Comparison of ENCODE assay signal across 8 cellular contexts in the genomic region with DNA sequence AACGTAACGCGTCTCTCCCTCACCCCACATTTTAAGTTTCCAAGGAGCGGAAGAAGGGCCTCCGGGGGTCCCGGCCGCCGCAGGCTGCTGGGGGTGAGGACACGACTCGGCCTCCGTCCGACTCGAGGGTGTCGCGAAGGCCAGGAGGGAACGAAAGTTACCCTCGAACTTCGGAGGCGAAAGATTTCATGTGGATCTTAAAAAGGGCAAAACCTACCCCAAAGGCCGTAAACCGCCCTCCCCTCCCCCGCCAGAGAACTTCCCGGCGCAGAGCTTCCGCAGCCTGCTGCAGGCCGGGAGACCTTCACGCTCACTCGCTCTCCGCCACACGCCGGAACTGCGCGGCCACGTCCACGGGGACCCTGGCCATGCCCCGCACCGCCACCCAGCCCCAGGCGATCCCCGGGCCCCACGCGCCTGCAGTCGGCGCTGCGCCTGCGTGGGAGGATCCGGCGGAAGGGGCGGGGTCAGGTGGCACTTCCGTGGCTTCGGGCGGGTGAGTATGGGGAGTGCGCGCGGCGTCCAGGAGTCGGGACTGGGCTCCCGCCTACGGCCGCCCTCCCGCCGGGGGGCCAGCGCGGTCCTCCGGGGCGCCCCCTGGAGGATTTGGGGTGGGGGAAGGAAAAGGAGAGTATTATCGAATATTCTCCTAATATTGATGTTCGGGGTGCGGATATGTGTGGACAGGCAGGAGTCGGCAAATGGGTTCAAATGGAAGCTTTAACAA. TPM values are rescaled to one million over a fixed set of nuclear protein-coding genes. Genes with fewer than 3 reads are reported as not detected.
DNase-seq lines count a peak whose midpoint lies in the region; ATAC-seq, FAIRE-seq and TF ChIP-seq lines count a peak whose summit lies in the region.

Gene MMAA (plus strand): TSS at position 474 of the 727 bp plus-strand sequence. CDS start 19,755 bp downstream, outside the sequence.

- peak within 1 kb of the TSS; percentile 54 for H3K4me2 ChIP-seq in neuronal stem cell (ENCODE audit: insufficient read depth, low read length, poor library complexity, severe bottlenecking)

- H3K9me3 ChIP-seq in neuronal stem cell (replicated peaks in 1 of 2; ENCODE audit: control insufficient read depth in 2 of 2, insufficient read depth in 1 of 2, low read depth in 1 of 2, low read length in 2 of 2), result peaks cover 0 to 12% of the 10 kb centered on the region in 2 donors

- DNase-seq in H54 (ENCODE audit: insufficient read length, low spot score), result peak; percentile 83
- DNase-seq in LoVo (ENCODE audit: low spot score), result peak; percentile 94
- peak; percentile 7 for DNase-seq in SIG-M5 (lab: John Stamatoyannopoulos, UW)
- peak; percentile 93 for DNase-seq in activated gamma-delta T cell treated with anti-CD3 and anti-CD28 coated beads, Interleukin-2, amount 50 U/mL, for 16 hours (ENCODE audit: low read depth)
- DNase-seq in foreskin keratinocyte, result peak; percentile 66 to 84
- peak; percentile 79 for DNase-seq in neuronal stem cell (ENCODE audit: low spot score)
- peak; percentile 42 to 97 (median 89) for DNase-seq in substantia nigra (lab: John Stamatoyannopoulos, UW)

- H3K4me3 ChIP-seq in neuronal stem cell (ENCODE audit: low read length in 2 of 2), result peak within 1 kb of the TSS; percentile 89 to 100

- TF ChIP-seq CTCF in foreskin keratinocyte (conservative IDR thresholded peaks at IDR 0.05), result peak; percentile 81

- peak within 1 kb of the TSS; percentile 98 for H3K18ac ChIP-seq in neuronal stem cell (ENCODE audit: low read length)

- H3K27ac ChIP-seq in foreskin keratinocyte, result peak within 1 kb of the TSS; percentile 95
- peak within 1 kb of the TSS; percentile 58 for H3K27ac ChIP-seq in neuronal stem cell (replicated peaks; ENCODE audit: low read length)
- peak within 1 kb of the TSS; percentile 86 for H3K27ac ChIP-seq in substantia nigra (ENCODE audit: low read depth, low read length, poor library complexity, severe bottlenecking)

- peak; percentile 97 for ATAC-seq in foreskin keratinocyte

- no peak within 1 kb of the TSS for H4K91ac ChIP-seq in neuronal stem cell (ENCODE audit: low read depth, low read length, poor library complexity)

- no peak within 1 kb of the TSS for H4K8ac ChIP-seq in neuronal stem cell (ENCODE audit: low read depth, low read length)

- peak within 1 kb of the TSS; percentile 98 for H2BK5ac ChIP-seq in neuronal stem cell (ENCODE audit: low read length)

- H2BK120ac ChIP-seq in neuronal stem cell (ENCODE audit: low read depth, low read length), result no peak within 1 kb of the TSS

- H2AFZ ChIP-seq in neuronal stem cell (ENCODE audit: low read length), result peak within 1 kb of the TSS; percentile 95

- H3K14ac ChIP-seq in neuronal stem cell (ENCODE audit: low read length), result peak within 1 kb of the TSS; percentile 82

- H3K9ac ChIP-seq in neuronal stem cell (ENCODE audit: low read depth, low read length, poor library complexity), result peak within 1 kb of the TSS; percentile 95

- no peaks in the 10 kb centered on the region for H3K79me1 ChIP-seq in neuronal stem cell (ENCODE audit: low read depth, low read length)

- peak within 1 kb of the TSS; percentile 100 for H3K23ac ChIP-seq in neuronal stem cell (ENCODE audit: low read depth, low read length, poor library complexity)

- peak; percentile 49 for FAIRE-seq in G401.6 (lab: Jason Lieb, UNC)
- peak; percentile 11 for FAIRE-seq in H54 (lab: Jason Lieb, UNC)

- H2BK12ac ChIP-seq in neuronal stem cell (ENCODE audit: low read length), result no peak within 1 kb of the TSS

- no peak within 1 kb of the TSS for H2AK5ac ChIP-seq in neuronal stem cell (ENCODE audit: low read depth, low read length)

- no peak within 1 kb of the TSS for H2BK15ac ChIP-seq in neuronal stem cell (ENCODE audit: low read length)

- peak; percentile 95 for TF ChIP-seq POLR2A in H54 (IDR thresholded peaks at IDR 0.05; ENCODE audit: low read depth, low read length)

- WGBS in neuronal stem cell (ENCODE audit: extremely low coverage in 2 of 2, insufficient read length in 2 of 2, insufficient replicate concordance in 1 of 2), 2 donors, result no CpG with 5 or more reads among the region's 69 CpGs

- H3K36me3 ChIP-seq in neuronal stem cell (replicated peaks in 1 of 2; ENCODE audit: control insufficient read depth in 2 of 2, insufficient read depth in 2 of 2, low read length in 2 of 2), result no peaks in the 10 kb centered on the region

- peaks cover 10% of the 10 kb centered on the region for H3K4me1 ChIP-seq in foreskin keratinocyte
- peaks cover 0 to 8% of the 10 kb centered on the region in 2 donors for H3K4me1 ChIP-seq in neuronal stem cell (ENCODE audit: control insufficient read depth in 2 of 2, insufficient read depth in 1 of 2, low read depth in 1 of 2, low read length in 2 of 2)

- H3K27me3 ChIP-seq in foreskin keratinocyte, result no peaks in the 10 kb centered on the region
- no peaks in the 10 kb centered on the region for H3K27me3 ChIP-seq in neuronal stem cell (ENCODE audit: control insufficient read depth in 3 of 3, insufficient read depth in 3 of 3, low read depth in 1 of 3, low read length in 3 of 3)

- peak within 1 kb of the TSS; percentile 89 for H3K4ac ChIP-seq in neuronal stem cell (ENCODE audit: low read length)

RNA-seq across cellular contexts. Expression of gene MMAA, which starts in this region (rescaled TPM):
- total RNA-seq in foreskin keratinocyte, result 3.9 and 4.8 TPM in 2 replicates
- 3.9 and 4.5 TPM in 2 replicates for polyA plus RNA-seq in foreskin keratinocyte
- 2.2 TPM for polyA plus RNA-seq in neuronal stem cell (2013, experiment 1 of 2)
- polyA plus RNA-seq in neuronal stem cell (2013, experiment 2 of 2), result 2.5 TPM

Comparison
In these comparisons a context has a peak if more than half of its experiments do, and no peak if none do; other contexts are left out.
1. Peak in every context shown above with its lines: DNase-seq, ATAC-seq, H3K4me3 ChIP-seq and H3K27ac ChIP-seq.
2. DNase-seq: peak in every context shown above with its lines; median percentile 94 in LoVo; 93 in activated gamma-delta T cell treated with anti-CD3 and anti-CD28 coated beads, Interleukin-2, amount 50 U/mL, for 16 hours; 89 in substantia nigra; 83 in H54; 79 in neuronal stem cell; 75 in foreskin keratinocyte; 7 in SIG-M5.